Comparison of ENCODE assay signal across 19 cellular contexts in genomic region chr3:159802864-159803263, GRCh38. TPM values are rescaled to one million over a fixed set of nuclear protein-coding genes. Genes with fewer than 3 reads are reported as not detected.
A peak's percentile ranks its signal among the peaks of the same experiment; 100 is the strongest.
DNase-seq lines count a peak whose midpoint lies in the region; ATAC-seq, FAIRE-seq and TF ChIP-seq lines count a peak whose summit lies in the region.
"Had no signal": no experiment of that assay in that cellular context is flagged by ENCODE, and none has a peak within 500 bp of the region (broad histone marks: within the 10 kb centered on the region; RNA-seq: fewer than 3 reads in every experiment).

No MANE protein-coding gene starts in this region.

- H3K79me1 ChIP-seq in trophoblast cell (ENCODE audit: low read length) = peaks cover 13% of the 10 kb centered on the region

- TF ChIP-seq EP300 in A549 (IDR thresholded peaks at IDR 0.05) = no peak

- no peak overlapping the region for H4K8ac ChIP-seq in trophoblast cell (ENCODE audit: low read depth, low read length)

- H3K27me3 ChIP-seq in dorsolateral prefrontal cortex (no peaks in the 10 kb centered on the region), rectal smooth muscle tissue (ENCODE audit: control insufficient read depth, insufficient read depth, low read length) (no peaks in the 10 kb centered on the region), trophoblast cell (ENCODE audit: insufficient read depth, low read length) (no peaks in the 10 kb centered on the region)
- H3K27me3 ChIP-seq: BLaER1 treated with 17β-estradiol and CSF1 and Interleukin-3, amounts not matched to agents 10 nM and 100 nM had no signal

- no peak for FAIRE-seq in A549 (lab: Jason Lieb, UNC)
- FAIRE-seq: GM12878, H1 had no signal

- intact Hi-C loops in dorsolateral prefrontal cortex (cut with DNase I) = loop anchor here in 1 of 2 donors (10.0 kb wide), 1 partner anchor 538 kb away; no protein-coding TSS in a partner anchor

- no peak overlapping the region for H4K91ac ChIP-seq in trophoblast cell (ENCODE audit: low read depth, low read length)

- H3K4me1 ChIP-seq in A549 = peaks cover 29% of the 10 kb centered on the region
- peaks cover 43% of the 10 kb centered on the region for H3K4me1 ChIP-seq in rectal smooth muscle tissue (ENCODE audit: control insufficient read depth, insufficient read depth, low read length)
- peaks cover 13% of the 10 kb centered on the region in 2 experiments for H3K4me1 ChIP-seq in trophoblast cell (ENCODE audit: control insufficient read depth in 1 of 2, insufficient read depth in 2 of 2, low read length in 2 of 2)

- H2AK5ac ChIP-seq in trophoblast cell (ENCODE audit: low read length) = no peak overlapping the region

- no peak overlapping the region for H2BK5ac ChIP-seq in trophoblast cell (ENCODE audit: low read depth, low read length, poor library complexity)

- H2BK120ac ChIP-seq in trophoblast cell (ENCODE audit: insufficient read depth, low read length, poor library complexity) = no peak overlapping the region

- no peak for DNase-seq in A549 (ENCODE audit: low read depth in 1 of 2, low spot score in 1 of 2)
- no peak for DNase-seq in HFFc6
- no peak for DNase-seq in dorsolateral prefrontal cortex
- no peak for DNase-seq in stimulated activated CD4-positive, alpha-beta T cell treated with anti-CD3 and anti-CD28 coated beads, Interleukin-4, amount 100 ng/mL, for 24 hours
- DNase-seq in trophoblast cell = no peak
- no peak for DNase-seq in stimulated activated naive CD4-positive, alpha-beta T cell (lab: John Stamatoyannopoulos, UW)
- no peak for DNase-seq in effector CD8-positive, alpha-beta T cell (lab: John Stamatoyannopoulos, UW)
- DNase-seq: 8988T; CD8-positive, alpha-beta T cell; DMS 273 treated with DMSO at 0.1 percent for 48 hours; DMS53; DND-41; EL; H9 had no signal

- H3K9me3 ChIP-seq in A549 (no peaks in the 10 kb centered on the region), trophoblast cell (ENCODE audit: insufficient read depth, low read depth, low read length) (no peaks in the 10 kb centered on the region)
- H3K9me3 ChIP-seq: BLaER1 treated with 17β-estradiol and CSF1 and Interleukin-3, amounts not matched to agents 10 nM and 100 nM had no signal

- peaks cover 5% of the 10 kb centered on the region for H3K79me2 ChIP-seq in trophoblast cell (ENCODE audit: control insufficient read depth, insufficient read depth, low read length, poor library complexity)

- H3K27ac Mint-ChIP-seq in HFFc6 = peak overlapping the region; percentile 32
- H3K27ac Mint-ChIP-seq: B cell; CD8-positive, alpha-beta T cell; H9 had no signal

- 98% methylated on average over 2 of the region's 2 CpGs for WGBS in A549 (ENCODE audit: missing lambda C conversion rate)
- no CpG with 5 or more reads among the region's 2 CpGs for WGBS in trophoblast cell (ENCODE audit: extremely low coverage, insufficient coverage, insufficient read length)

- no peak overlapping the region for H4K12ac ChIP-seq in trophoblast cell (ENCODE audit: low read depth, low read length)

- H3K23ac ChIP-seq in trophoblast cell (ENCODE audit: low read length) = no peak overlapping the region

- CTCF ChIA-PET in A549 (lab: Yijun Ruan, JAX) = interaction anchor here (0.9 to 5.0 kb wide), 9 partner anchors 8 to 959 kb away, joined by 3 to 56 read pairs (median 3); no protein-coding TSS in a partner anchor

- no peak for TF ChIP-seq RAD21 in A549 (conservative IDR thresholded peaks at IDR 0.05 in 1 of 2, IDR thresholded peaks at IDR 0.05 in 1 of 2)

- H3K4me3 ChIP-seq in A549 = no peak overlapping the region
- no peak overlapping the region for H3K4me3 ChIP-seq in dorsolateral prefrontal cortex
- H3K4me3 ChIP-seq in rectal smooth muscle tissue (ENCODE audit: low read length) = no peak overlapping the region
- H3K4me3 ChIP-seq in trophoblast cell (ENCODE audit: low read depth, low read length) = no peak overlapping the region
- H3K4me3 ChIP-seq: BLaER1 treated with 17β-estradiol and CSF1 and Interleukin-3, amounts not matched to agents 10 nM and 100 nM; GM12878 had no signal

- POLR2A ChIA-PET in A549 (lab: Yijun Ruan, JAX) = no interaction called here

- TF ChIP-seq CTCF in A549 (IDR thresholded peaks at IDR 0.05) (no peak), HFFc6 (IDR thresholded peaks at IDR 0.05) (no peak), dorsolateral prefrontal cortex (IDR thresholded peaks at IDR 0.05 in 54 of 56, conservative IDR thresholded peaks at IDR 0.05 in 2 of 56; ENCODE audit: low read depth in 1 of 56, partially characterized antibody in 56 of 56) (no peak)

- H3K18ac ChIP-seq in trophoblast cell (ENCODE audit: low read length) = no peak overlapping the region

- no peak overlapping the region for H2AFZ ChIP-seq in trophoblast cell (ENCODE audit: insufficient read depth, low read length, poor library complexity)

- no peak overlapping the region for H3K4ac ChIP-seq in trophoblast cell (ENCODE audit: low read depth, low read length)

- no peak overlapping the region for H3K9ac ChIP-seq in rectal smooth muscle tissue (ENCODE audit: low read length)
- no peak overlapping the region for H3K9ac ChIP-seq in trophoblast cell (ENCODE audit: low read length)
- H3K9ac ChIP-seq: BLaER1 treated with 17β-estradiol and CSF1 and Interleukin-3, amounts not matched to agents 10 nM and 100 nM had no signal

- H2BK12ac ChIP-seq in trophoblast cell (ENCODE audit: low read length) = no peak overlapping the region

- H3K36me3 ChIP-seq in rectal smooth muscle tissue (ENCODE audit: control insufficient read depth, insufficient read depth, low read length) (no peaks in the 10 kb centered on the region), trophoblast cell (ENCODE audit: control insufficient read depth in 1 of 2, insufficient read depth in 2 of 2, low read length in 2 of 2) (no peaks in the 10 kb centered on the region)
- H3K36me3 ChIP-seq: BLaER1 treated with 17β-estradiol and CSF1 and Interleukin-3, amounts not matched to agents 10 nM and 100 nM had no signal

- H3K4me2 ChIP-seq in A549 = no peak overlapping the region
- no peak overlapping the region for H3K4me2 ChIP-seq in trophoblast cell (ENCODE audit: low read length)
- H3K4me2 ChIP-seq: BLaER1 treated with 17β-estradiol and CSF1 and Interleukin-3, amounts not matched to agents 10 nM and 100 nM had no signal

- TF ChIP-seq POLR2A in A549 (IDR thresholded peaks at IDR 0.05; ENCODE audit: low read length) = no peak

- H3K14ac ChIP-seq in trophoblast cell (ENCODE audit: low read length) = no peak overlapping the region

- no peak for ATAC-seq in A549
- ATAC-seq: CD8-positive, alpha-beta T cell; GM12878 had no signal

- no peak overlapping the region for H3K4me3 Mint-ChIP-seq in HFFc6
- H3K4me3 Mint-ChIP-seq: B cell; CD8-positive, alpha-beta T cell; H9 had no signal

- H3K9me3 Mint-ChIP-seq in HFFc6 = no peaks in the 10 kb centered on the region
- H3K9me3 Mint-ChIP-seq: CD8-positive, alpha-beta T cell; H9 had no signal

- H3K36me3 Mint-ChIP-seq in HFFc6 (ENCODE audit: low read depth) = no peaks in the 10 kb centered on the region; the same call in 1 of the 2 replicates
- H3K36me3 Mint-ChIP-seq: CD8-positive, alpha-beta T cell had no signal

- H3K27me3 Mint-ChIP-seq in HFFc6 (ENCODE audit: insufficient read depth) = no peaks in the 10 kb centered on the region

- H3K4me1 Mint-ChIP-seq in HFFc6 (ENCODE audit: low read depth) = peaks cover 93% of the 10 kb centered on the region
- H3K4me1 Mint-ChIP-seq: B cell had no signal

- H3K27ac ChIP-seq in A549 (no peak overlapping the region), dorsolateral prefrontal cortex (peak overlapping the region in 33 of 59 donors; percentile 9 to 99 (median 65)), rectal smooth muscle tissue (ENCODE audit: low read depth, low read length) (peak overlapping the region; percentile 33), trophoblast cell (ENCODE audit: low read depth, low read length) (no peak overlapping the region)
- H3K27ac ChIP-seq: BLaER1 treated with 17β-estradiol and CSF1 and Interleukin-3, amounts not matched to agents 10 nM and 100 nM had no signal

TF ChIP-seq in A549, 52 proteins besides CTCF, POLR2A, EP300 and RAD21:
- TF ChIP-seq USF2 (IDR thresholded peaks at IDR 0.05) (0 out of 2 replicates have a peak, but pooled peaks have one; percentile 23), HMGXB4 (CRISPR knock-in tag; IDR thresholded peaks at IDR 0.05; ENCODE audit: borderline replicate concordance) (no peak)

RNA-seq across cellular contexts. Expression of gene SCHIP1, which starts 36.8 kb away (rescaled TPM):
- 2.7 and 3.5 TPM in 2 replicates for polyA plus RNA-seq in A549 (2011; rRNA removed)
- 0.13 and 0.15 TPM in 2 replicates for polyA plus RNA-seq in A549 (2012; cell fraction: cytosol; rRNA removed)
- polyA plus RNA-seq in A549 (2012; cell fraction: nucleus; rRNA removed) = 1.3 TPM in 2 replicates
- 2.0 to 3.6 TPM (median 2.6 TPM) in 3 replicates for polyA plus RNA-seq in A549 (2017; fragmentation: RNase III; extraction: RNeasy Plus Mini Kit Qiagen cat#74134 plus additional on column Dnase treatment)
- polyA minus RNA-seq in A549 (2011; rRNA and poly(A)+ RNA removed) = 5.2 and 7.1 TPM in 2 replicates
- total RNA-seq in HFFc6 (2021; fragmentation: NEBNext Ultra II Directional; extraction: Animal tissue kit (Norgen Biotek cat#: 25700)) = 1 to 10 TPM; 1.1 to 8.1 (median 2.2) TPM
- total RNA-seq in dorsolateral prefrontal cortex = 100 to 1,000 TPM in 47 of 120 experiments, 10 to 100 TPM in 73; 43.3 to 151 (median 93.9) TPM
- polyA plus RNA-seq in trophoblast cell (2013) = 12.8 and 13.8 TPM in 2 replicates
- total RNA-seq: B cell; CD8-positive, alpha-beta T cell had no signal

Comparison
In these comparisons a context has a peak if more than half of its experiments do, and no peak if none do; other contexts are left out.
1. H3K27ac ChIP-seq: peak in dorsolateral prefrontal cortex (33 of 59) and rectal smooth muscle tissue (single experiment); none in A549 (0 of 2) and trophoblast cell (single experiment).
2. RNA of gene SCHIP1, which starts 36.8 kb away (total RNA-seq): 43.3 to 151 TPM in dorsolateral prefrontal cortex; 1.1 to 8.1 TPM in HFFc6; every median in the first group is over 4 times any median in the second.